ENCODE assay signal across 8 cellular contexts in genomic region chr19:12331211-12331941, GRCh38. TPM values are rescaled to one million over a fixed set of nuclear protein-coding genes. Genes with fewer than 3 reads are reported as not detected.
DNase-seq lines count a peak whose midpoint lies in the region; ATAC-seq, FAIRE-seq and TF ChIP-seq lines count a peak whose summit lies in the region.

No MANE protein-coding gene starts in this region.

- DNase-seq in effector CD8-positive, alpha-beta T cell (lab: John Stamatoyannopoulos, UW) = peak; percentile 31
- DNase-seq in stimulated activated CD8-positive, alpha-beta memory T cell treated with anti-CD3 and anti-CD28 coated beads, Interleukin-12 subunit alpha, Interleukin-12 subunit beta, amount 100 ng/mL, for 4 hours (ENCODE audit: low read depth) = peak; percentile 62
- no peak for DNase-seq in ACHN
- DNase-seq in endothelial cell (ENCODE audit: low spot score) = no peak
- DNase-seq in G401 (ENCODE audit: low spot score) = no peak
- DNase-seq in H54 (ENCODE audit: insufficient read length, low spot score) = no peak

- FAIRE-seq in H54 (lab: Jason Lieb, UNC) = no peak

- no peak overlapping the region for H3K27ac Mint-ChIP-seq in endothelial cell (ENCODE audit: unreplicated experiment)

- H3K9me3 Mint-ChIP-seq in endothelial cell (ENCODE audit: unreplicated experiment) = peaks cover 7% of the 10 kb centered on the region

- peak; percentile 36 for ATAC-seq in GM21390 (IDR thresholded peaks at IDR 0.05; ENCODE audit: unreplicated experiment)
- peak; percentile 73 for ATAC-seq in activated CD4-positive, CD25-positive, alpha-beta regulatory T cell treated with anti-CD3 and anti-CD28 coated beads, Interleukin-2, amount 50 U/mL, for 24 hours

- H3K4me3 Mint-ChIP-seq in endothelial cell (ENCODE audit: unreplicated experiment) = no peak overlapping the region

- no peak for TF ChIP-seq CTCF in endothelial cell (IDR thresholded peaks at IDR 0.05; ENCODE audit: unreplicated experiment)

- no peak for TF ChIP-seq POLR2A in H54 (IDR thresholded peaks at IDR 0.05; ENCODE audit: low read depth, low read length)

- in situ Hi-C loops in ACHN (cut with HindIII; ENCODE audit: low pct_ligation_motif_present, low pct_unique_long_range_greater_than_20kb, low sequenced_read_pairs) (no loop called here), G401 (cut with HindIII; ENCODE audit: low sequenced_read_pairs) (no loop called here)

- H3K36me3 Mint-ChIP-seq in endothelial cell (ENCODE audit: low read depth, unreplicated experiment) = peaks cover 12% of the 10 kb centered on the region

- H3K4me1 Mint-ChIP-seq in endothelial cell (ENCODE audit: unreplicated experiment) = no peaks in the 10 kb centered on the region

- H3K27me3 Mint-ChIP-seq in endothelial cell (ENCODE audit: unreplicated experiment) = peaks cover 2% of the 10 kb centered on the region

RNA-seq across cellular contexts. Expression of gene ZNF563, which starts 2.1 kb away (rescaled TPM):
- 1.2 TPM for total RNA-seq in endothelial cell (ENCODE audit: unreplicated experiment)
- total RNA-seq in G401 (2014; rRNA removed; shearing (Covaris generic)) = 0.14 and 0.18 TPM in 2 replicates

RNA-seq across cellular contexts. Expression of gene ZNF442, which starts 34.1 kb away (rescaled TPM):
- total RNA-seq in endothelial cell (ENCODE audit: unreplicated experiment) = 4.0 TPM
- total RNA-seq in G401 (2014; rRNA removed; shearing (Covaris generic)) = 2.5 and 7.7 TPM in 2 replicates

RNA-seq across cellular contexts. Expression of gene ZNF44, which starts 36.7 kb away (rescaled TPM):
- 7.0 TPM for total RNA-seq in endothelial cell (ENCODE audit: unreplicated experiment)
- 3.5 and 9.3 TPM in 2 replicates for total RNA-seq in G401 (2014; rRNA removed; shearing (Covaris generic))

Comparison
In these comparisons a context has a peak if more than half of its experiments do, and no peak if none do; other contexts are left out.
1. DNase-seq: peak in effector CD8-positive, alpha-beta T cell (single experiment) and stimulated activated CD8-positive, alpha-beta memory T cell treated with anti-CD3 and anti-CD28 coated beads, Interleukin-12 subunit alpha, Interleukin-12 subunit beta, amount 100 ng/mL, for 4 hours (single experiment); none in ACHN (single experiment), endothelial cell (single experiment), G401 (single experiment) and H54 (single experiment).